ENCODE assay signal across 8 cellular contexts in the genomic region with DNA sequence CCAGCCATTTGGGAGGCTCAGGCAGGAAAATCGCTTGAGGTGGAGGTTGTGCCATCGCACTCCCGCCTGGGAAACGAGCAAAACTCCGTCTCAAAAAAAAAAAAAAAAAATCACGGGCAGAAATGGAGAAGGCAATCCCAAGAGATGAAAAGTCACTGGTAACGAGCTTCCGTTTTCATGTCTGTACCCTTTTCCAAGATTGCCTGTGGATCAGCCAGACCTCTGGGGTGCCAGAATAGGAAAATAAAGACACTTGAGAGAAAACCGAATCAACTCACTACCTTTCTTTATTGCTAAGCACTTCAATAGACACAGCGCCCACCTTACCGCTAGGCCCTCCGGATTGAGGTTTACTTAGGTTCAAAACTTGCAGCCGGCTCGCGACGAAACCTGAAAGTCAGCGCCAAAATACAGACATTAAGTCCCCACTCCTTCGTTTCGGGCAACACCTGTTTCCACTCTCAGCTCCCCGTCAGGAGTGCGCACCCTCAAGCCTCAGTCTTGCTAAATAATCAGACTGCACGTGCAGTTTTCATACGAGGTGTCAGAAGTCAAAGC. TPM values are rescaled to one million over a fixed set of nuclear protein-coding genes. Genes with fewer than 3 reads are reported as not detected.
DNase-seq lines count a peak whose midpoint lies in the region; ATAC-seq and TF ChIP-seq lines count a peak whose summit lies in the region.

No MANE protein-coding gene starts in this region.

- H3K27ac ChIP-seq in temporal lobe (ENCODE audit: low read depth, low read length) = peak overlapping the region; percentile 91

- TF ChIP-seq CTCF in kidney epithelial cell (IDR thresholded peaks at IDR 0.05; ENCODE audit: insufficient read depth, low read length, poor library complexity, severe bottlenecking) = no peak

- peaks cover 10% of the 10 kb centered on the region for H3K36me3 ChIP-seq in kidney epithelial cell (ENCODE audit: control insufficient read depth, insufficient read depth, low read length)

- peaks cover 45% of the 10 kb centered on the region for H3K4me1 Mint-ChIP-seq in activated naive CD4-positive, alpha-beta T cell treated with anti-CD3 and anti-CD28 coated beads for 36 hours (ENCODE audit: low read depth)

- peaks cover 42% of the 10 kb centered on the region for H3K36me3 Mint-ChIP-seq in activated naive CD4-positive, alpha-beta T cell treated with anti-CD3 and anti-CD28 coated beads for 36 hours (ENCODE audit: low read depth)
- H3K36me3 Mint-ChIP-seq in activated naive CD4-positive, alpha-beta T cell treated with anti-CD3 and anti-CD28 coated beads, Interleukin-2, amount 50 U/mL, for 72 hours = peaks cover 31 to 39% of the 10 kb centered on the region in 2 donors

- intact Hi-C loops in activated naive CD4-positive, alpha-beta T cell treated with anti-CD3 and anti-CD28 coated beads for 36 hours (cut with micrococcal nuclease) = loop anchor here (1.0 to 10.0 kb wide), 14 partner anchors 51 to 842 kb away; partner anchors contain the start of genes CCNF, E4F1, ECI1 and MLST8
- intact Hi-C loops in posterior vena cava (cut with DNase I) = loop anchor here in 1 of 2 donors (5.0 kb wide), 1 partner anchor 137 kb away; the partner anchor contains the start of gene NPW

- no peaks in the 10 kb centered on the region for H3K9me3 Mint-ChIP-seq in activated naive CD4-positive, alpha-beta T cell treated with anti-CD3 and anti-CD28 coated beads for 36 hours
- no peaks in the 10 kb centered on the region for H3K9me3 Mint-ChIP-seq in activated naive CD4-positive, alpha-beta T cell treated with anti-CD3 and anti-CD28 coated beads, Interleukin-2, amount 50 U/mL, for 72 hours

- peak overlapping the region; percentile 99 for H3K4me3 ChIP-seq in kidney epithelial cell (ENCODE audit: low read depth, low read length)

- peak overlapping the region; percentile 90 for H3K4me3 Mint-ChIP-seq in activated naive CD4-positive, alpha-beta T cell treated with anti-CD3 and anti-CD28 coated beads for 36 hours

- CTCF ChIA-PET in activated naive CD4-positive, alpha-beta T cell treated with anti-CD3 and anti-CD28 coated beads for 36 hours (lab: Charles Lee) = interaction anchor here (1.0 to 1.4 kb wide), 3 partner anchors 14 to 132 kb away, joined by 3 to 4 read pairs (median 3); no protein-coding TSS in a partner anchor

- H3K27me3 Mint-ChIP-seq in activated naive CD4-positive, alpha-beta T cell treated with anti-CD3 and anti-CD28 coated beads for 36 hours (ENCODE audit: low read depth) = no peaks in the 10 kb centered on the region

- DNase-seq in activated naive CD4-positive, alpha-beta T cell treated with anti-CD3 and anti-CD28 coated beads for 36 hours = no peak
- DNase-seq in activated naive CD4-positive, alpha-beta T cell treated with Interleukin-2 at 50 U/mL for 16 hours = no peak
- no peak for DNase-seq in activated naive CD4-positive, alpha-beta T cell treated with anti-CD3 and anti-CD28 coated beads, Interleukin-2, amount 50 U/mL, for 72 hours (ENCODE audit: low spot score in 2 of 2)
- DNase-seq in kidney epithelial cell (ENCODE audit: low read depth) = no peak
- no peak for DNase-seq in posterior vena cava (ENCODE audit: low spot score)

- peak overlapping the region; percentile 78 for H3K27ac Mint-ChIP-seq in activated naive CD4-positive, alpha-beta T cell treated with anti-CD3 and anti-CD28 coated beads for 36 hours
- H3K27ac Mint-ChIP-seq in activated naive CD4-positive, alpha-beta T cell treated with anti-CD3 and anti-CD28 coated beads, Interleukin-2, amount 50 U/mL, for 72 hours = peak overlapping the region; percentile 78 to 98

- no peaks in the 10 kb centered on the region for H3K27me3 ChIP-seq in kidney epithelial cell (ENCODE audit: control insufficient read depth, insufficient read depth, low read length)

- no peak for ATAC-seq in activated naive CD4-positive, alpha-beta T cell treated with anti-CD3 and anti-CD28 coated beads, Interleukin-2, amount 50 U/mL, for 72 hours
- ATAC-seq in HG02588 (IDR thresholded peaks at IDR 0.05; ENCODE audit: unreplicated experiment) (no peak), HG03439 (IDR thresholded peaks at IDR 0.05; ENCODE audit: unreplicated experiment) (no peak)

RNA-seq across cellular contexts. Expression of gene TRAF7, which starts 1.0 kb away (rescaled TPM):
- total RNA-seq in activated naive CD4-positive, alpha-beta T cell treated with anti-CD3 and anti-CD28 coated beads for 36 hours = 100 to 1,000 TPM; 102 to 104 TPM
- total RNA-seq in activated naive CD4-positive, alpha-beta T cell treated with anti-CD3 and anti-CD28 coated beads, Interleukin-2, amount 50 U/mL, for 72 hours = 10 to 100 TPM; 67.7 to 92.0 TPM
- total RNA-seq in kidney epithelial cell = 82.7 and 83.9 TPM in 2 replicates
- total RNA-seq in temporal lobe = 29.7 TPM
- 10 to 100 TPM; 56.7 to 62.0 TPM for total RNA-seq in posterior vena cava

RNA-seq across cellular contexts. Expression of gene RAB26, which starts 6.2 kb away (rescaled TPM):
- total RNA-seq in activated naive CD4-positive, alpha-beta T cell treated with anti-CD3 and anti-CD28 coated beads for 36 hours = not detected
- total RNA-seq in activated naive CD4-positive, alpha-beta T cell treated with anti-CD3 and anti-CD28 coated beads, Interleukin-2, amount 50 U/mL, for 72 hours = under 1 TPM in 1 of 2 donors, not detected in 1; 0.80 TPM
- total RNA-seq in kidney epithelial cell (0.54 and 0.68 TPM in 2 replicates), temporal lobe (4.4 TPM), posterior vena cava (under 1 TPM in 1 of 2 donors, not detected in 1; 0.28 TPM)

RNA-seq across cellular contexts. Expression of gene PKD1, which starts 18.9 kb away (rescaled TPM):
- total RNA-seq in activated naive CD4-positive, alpha-beta T cell treated with anti-CD3 and anti-CD28 coated beads for 36 hours = 10 to 100 TPM; 63.3 to 68.9 TPM
- 10 to 100 TPM; 77.0 to 87.6 TPM for total RNA-seq in activated naive CD4-positive, alpha-beta T cell treated with anti-CD3 and anti-CD28 coated beads, Interleukin-2, amount 50 U/mL, for 72 hours
- total RNA-seq in kidney epithelial cell (85.6 and 102 TPM in 2 replicates), temporal lobe (77.7 TPM), posterior vena cava (100 to 1,000 TPM; 177 to 181 TPM)

RNA-seq across cellular contexts. Expression of gene CASKIN1, which starts 41.8 kb away (rescaled TPM):
- total RNA-seq in activated naive CD4-positive, alpha-beta T cell treated with anti-CD3 and anti-CD28 coated beads for 36 hours = under 1 TPM; 0.15 to 0.17 TPM
- total RNA-seq in activated naive CD4-positive, alpha-beta T cell treated with anti-CD3 and anti-CD28 coated beads, Interleukin-2, amount 50 U/mL, for 72 hours = 10 to 100 TPM in 1 of 2 donors, under 1 TPM in 1; 0.77 to 11.3 TPM
- total RNA-seq in kidney epithelial cell = 0.07 and 0.08 TPM in 2 replicates
- total RNA-seq in temporal lobe = 20.9 TPM
- total RNA-seq in posterior vena cava = under 1 TPM in 1 of 2 donors, not detected in 1; 0.05 TPM

RNA-seq across cellular contexts. Expression of gene MLST8, which starts 50.6 kb away (rescaled TPM):
- total RNA-seq in activated naive CD4-positive, alpha-beta T cell treated with anti-CD3 and anti-CD28 coated beads for 36 hours = 10 to 100 TPM; 70.0 to 70.1 TPM
- 10 to 100 TPM; 49.5 to 52.2 TPM for total RNA-seq in activated naive CD4-positive, alpha-beta T cell treated with anti-CD3 and anti-CD28 coated beads, Interleukin-2, amount 50 U/mL, for 72 hours
- total RNA-seq in kidney epithelial cell (77.2 and 102 TPM in 2 replicates), temporal lobe (12.8 TPM), posterior vena cava (10 to 100 TPM; 16.6 to 21.4 TPM)
